ENCODE assay signal across 7 cellular contexts in the genomic region with DNA sequence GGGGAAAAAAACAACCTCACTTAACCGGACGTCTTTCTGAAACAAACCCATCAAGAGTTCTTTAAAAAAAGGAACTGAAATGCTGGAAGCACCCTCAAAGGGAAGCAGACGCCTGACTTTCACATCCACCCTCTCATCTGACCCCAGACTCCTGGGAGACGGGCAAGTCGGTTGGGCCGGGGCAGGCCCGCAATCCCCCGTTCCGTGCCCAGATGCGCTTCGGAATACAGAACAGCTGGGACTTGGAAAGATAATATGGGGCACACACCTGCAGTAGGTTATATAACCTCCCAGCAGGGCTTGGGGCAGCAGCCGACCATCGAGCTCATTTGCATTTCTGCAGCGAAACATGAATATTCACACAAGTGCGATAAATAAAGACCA.
DNase-seq lines count a peak whose midpoint lies in the region; ATAC-seq and TF ChIP-seq lines count a peak whose summit lies in the region.

No MANE protein-coding gene starts in this region.

- peak overlapping the region in 1 of 2 donors; percentile 58 for H3K27ac Mint-ChIP-seq in effector memory CD8-positive, alpha-beta T cell

- peak overlapping the region; percentile 67 to 75 for H3K4me3 Mint-ChIP-seq in effector memory CD8-positive, alpha-beta T cell

- no peak for ATAC-seq in effector memory CD8-positive, alpha-beta T cell (replicated peaks)

- H3K4me3 ChIP-seq in GM12865 (ENCODE audit: low read depth, low read length): peak overlapping the region; percentile 47

- H3K27me3 Mint-ChIP-seq in effector memory CD8-positive, alpha-beta T cell: no peaks in the 10 kb centered on the region

- H3K9me3 Mint-ChIP-seq in effector memory CD8-positive, alpha-beta T cell: no peaks in the 10 kb centered on the region

- no peak for TF ChIP-seq CTCF in GM12865 (IDR thresholded peaks at IDR 0.05; ENCODE audit: insufficient read depth, low read depth, low read length, missing control alignments)

- H3K4me1 Mint-ChIP-seq in effector memory CD8-positive, alpha-beta T cell (ENCODE audit: low read depth in 2 of 2): peaks cover 19 to 26% of the 10 kb centered on the region in 2 donors

- H3K36me3 Mint-ChIP-seq in effector memory CD8-positive, alpha-beta T cell (ENCODE audit: insufficient read depth): peaks cover 4% of the 10 kb centered on the region

- DNase-seq in GM12865 (ENCODE audit: low read depth) (peak; percentile 60), NCI-H2171 (lab: John Stamatoyannopoulos, UW) (peak; percentile 50), retina (peak; percentile 21), cerebellar nuclear complex (lab: John Stamatoyannopoulos, UW) (no peak), erythroblast (lab: John Stamatoyannopoulos, UW) (no peak), amniotic stem cell (lab: John Stamatoyannopoulos, UW) (no peak)
- DNase-seq in effector memory CD8-positive, alpha-beta T cell: no peak

- TF ChIP-seq POLR2A in erythroblast (IDR thresholded peaks at IDR 0.05; ENCODE audit: low read length): no peak

Comparison
In these comparisons a context has a peak if more than half of its experiments do, and no peak if none do; other contexts are left out.
1. DNase-seq: peak in GM12865 (single experiment), NCI-H2171 (single experiment) and retina (single experiment); none in effector memory CD8-positive, alpha-beta T cell (0 of 3), cerebellar nuclear complex (0 of 2), erythroblast (0 of 2) and amniotic stem cell (single experiment).